Comparison of ENCODE assay signal across 12 cellular contexts in genomic region chr12:9713041-9713548, GRCh38. TPM values are rescaled to one million over a fixed set of nuclear protein-coding genes. Genes with fewer than 3 reads are reported as not detected.
DNase-seq lines count a peak whose midpoint lies in the region; ATAC-seq, FAIRE-seq and TF ChIP-seq lines count a peak whose summit lies in the region.
"Not testable (repeated sequence)": the region's sequence is repeated elsewhere in the genome, so short reads cannot be mapped to it uniquely, and the experiment has no call there.
"Had no signal": no experiment of that assay in that cellular context is flagged by ENCODE, and none has a peak within 500 bp of the region (broad histone marks: within the 10 kb centered on the region; RNA-seq: fewer than 3 reads in every experiment).

No MANE protein-coding gene starts in this region.

- not testable (repeated sequence) for H3K9me3 ChIP-seq in T-helper 17 cell (ENCODE audit: control insufficient read depth, low read length, poor library complexity, severe bottlenecking); spleen

- not testable (repeated sequence) for H3K36me3 ChIP-seq in spleen

- intact Hi-C loops in spleen (cut with DNase I; ENCODE audit: low total_unique reads), result not testable (repeated sequence)

- H3K27ac ChIP-seq in spleen, result peak overlapping the region; percentile 33 to 87 (median 68)

- not testable (repeated sequence) for H3K4me3 Mint-ChIP-seq in T-helper 17 cell

- not testable (repeated sequence) for TF ChIP-seq CTCF in spleen (IDR thresholded peaks at IDR 0.05 in 8 of 11, conservative IDR thresholded peaks at IDR 0.05 in 3 of 11)

- H3K4me1 Mint-ChIP-seq in T-helper 17 cell, result peaks cover 24% of the 10 kb centered on the region

- not testable (repeated sequence) for DNase-seq in GM12892 (ENCODE audit: insufficient read length); T-helper 17 cell; spleen

- ATAC-seq in GM18909 (IDR thresholded peaks at IDR 0.05; ENCODE audit: poor library complexity, unreplicated experiment), result peak; percentile 73
- ATAC-seq in GM21360 (IDR thresholded peaks at IDR 0.05; ENCODE audit: unreplicated experiment), result peak; percentile 61
- ATAC-seq in HG02588 (IDR thresholded peaks at IDR 0.05; ENCODE audit: unreplicated experiment), result peak; percentile 65
- ATAC-seq in HG03025 (IDR thresholded peaks at IDR 0.05; ENCODE audit: low FRiP score, unreplicated experiment), result peak; percentile 63
- ATAC-seq in HG03378 (IDR thresholded peaks at IDR 0.05; ENCODE audit: unreplicated experiment), result peak; percentile 76
- ATAC-seq in T-helper 17 cell, result not testable (repeated sequence)

- H3K27ac Mint-ChIP-seq in T-helper 17 cell, result peak overlapping the region; percentile 72

- not testable (repeated sequence) for TF ChIP-seq POLR2A in GM12892 (IDR thresholded peaks at IDR 0.05; ENCODE audit: low read depth, low read length); spleen (IDR thresholded peaks at IDR 0.05)

- H3K27me3 ChIP-seq in spleen (replicated peaks in 1 of 7), result not testable (repeated sequence)

- H3K27me3 Mint-ChIP-seq in T-helper 17 cell, result not testable (repeated sequence)

- WGBS in spleen, 5 donors, result 56 to 73% (median 64%) methylated on average over 5 of the region's 5 CpGs

- H3K4me3 ChIP-seq in spleen, result not testable (repeated sequence)

- peak; percentile 94 for FAIRE-seq in GM12892 (lab: Jason Lieb, UNC)

- not testable (repeated sequence) for H3K36me3 Mint-ChIP-seq in T-helper 17 cell (ENCODE audit: low read depth)

- peaks cover 2 to 73% (median 18%) of the 10 kb centered on the region in 6 donors for H3K4me1 ChIP-seq in spleen

RNA-seq across cellular contexts. Expression of gene CLECL1, which starts 19.8 kb away (rescaled TPM):
- polyA plus RNA-seq in GM12892 (2012; ENCODE audit: missing spikeins), result 87.5 TPM
- total RNA-seq in T-helper 17 cell (1 to 10 TPM; 1.5 TPM), spleen (10 to 100 TPM in 6 of 7 donors, 1 to 10 TPM in 1; 6.3 to 18.1 (median 13.2) TPM)
- polyA plus RNA-seq in spleen, result 100 to 1,000 TPM in 1 of 3 donors, 10 to 100 TPM in 2; 24.2 to 103 (median 40.4) TPM
- total RNA-seq: MCF 10A, PC-3, sigmoid colon had no signal
- polyA plus RNA-seq: pancreas had no signal

RNA-seq across cellular contexts. Expression of gene CLEC2D, which starts 43.6 kb away (rescaled TPM):
- 187 TPM for polyA plus RNA-seq in GM12892 (2012; ENCODE audit: missing spikeins)
- total RNA-seq in T-helper 17 cell, result 100 to 1,000 TPM; 151 to 173 TPM
- total RNA-seq in spleen, result 100 to 1,000 TPM in 1 of 7 donors, 10 to 100 TPM in 6; 74.9 to 131 (median 87.7) TPM
- 10 to 100 TPM; 20.8 to 48.5 (median 39.7) TPM for polyA plus RNA-seq in spleen

RNA-seq across cellular contexts. Expression of gene CD69, which starts 47.6 kb away (rescaled TPM):
- polyA plus RNA-seq in GM12892 (2012; ENCODE audit: missing spikeins), result 59.9 TPM
- total RNA-seq in T-helper 17 cell, result 1,000 to 10,000 TPM; 1,001 to 1,104 TPM
- 100 to 1,000 TPM in 1 of 7 donors, 10 to 100 TPM in 6; 29.5 to 123 (median 65.6) TPM for total RNA-seq in spleen
- 10 to 100 TPM; 49.2 to 71.6 (median 55.1) TPM for polyA plus RNA-seq in spleen
- total RNA-seq: MCF 10A, PC-3 had no signal

Comparison
In these comparisons a context has a peak if more than half of its experiments do, and no peak if none do; other contexts are left out.
1. RNA of gene CD69, which starts 47.6 kb away (total RNA-seq): 1,001 to 1,104 TPM in T-helper 17 cell; 29.5 to 123 TPM in spleen; every median in the first group is over 4 times any median in the second.